In genomic region chr16:890217-890616, GRCh38 we compare ENCODE assay signal across 22 cellular contexts.
A peak's percentile ranks its signal among the peaks of the same experiment; 100 is the strongest.
DNase-seq lines count a peak whose midpoint lies in the region; ATAC-seq and TF ChIP-seq lines count a peak whose summit lies in the region.
"Had no signal": no experiment of that assay in that cellular context is flagged by ENCODE, and none has a peak within 500 bp of the region (broad histone marks: within the 10 kb centered on the region; RNA-seq: fewer than 3 reads in every experiment).

No MANE protein-coding gene starts in this region.

- no peak overlapping the region for H2BK12ac ChIP-seq in mesenchymal stem cell (ENCODE audit: low read length in 2 of 2)

- peak overlapping the region; percentile 9 for H2BK5ac ChIP-seq in mesenchymal stem cell (ENCODE audit: low read depth, low read length, poor library complexity, severe bottlenecking)

- H2BK120ac ChIP-seq in mesenchymal stem cell (ENCODE audit: low read depth, low read length), result no peak overlapping the region

- H3K36me3 ChIP-seq in BLaER1 (peaks cover 18% of the 10 kb centered on the region; the same call in 1 of the 2 replicates), HUES64 (ENCODE audit: insufficient read depth, low read length) (no peaks in the 10 kb centered on the region), heart left ventricle (peaks cover 0 to 19% (median 0%) of the 10 kb centered on the region in 9 donors), mesenchymal stem cell (ENCODE audit: control insufficient read depth in 1 of 2, insufficient read depth in 2 of 2, low read depth in 1 of 2, low read length in 2 of 2) (peaks cover 5 to 11% of the 10 kb centered on the region in 2 experiments)

- peak; percentile 22 to 85 (median 62) for ATAC-seq in heart left ventricle
- ATAC-seq: HepG2 had no signal

- H2AFZ ChIP-seq in mesenchymal stem cell (ENCODE audit: low read depth, low read length), result no peak overlapping the region

- H3K4me3 ChIP-seq in BLaER1 (no peak overlapping the region), HUES64 (ENCODE audit: low read length) (no peak overlapping the region), heart left ventricle (no peak overlapping the region), mesenchymal stem cell (ENCODE audit: insufficient read depth in 1 of 2, low read depth in 1 of 2, low read length in 2 of 2) (no peak overlapping the region)
- H3K4me3 ChIP-seq: SK-N-MC had no signal

- no peak overlapping the region for H2BK15ac ChIP-seq in mesenchymal stem cell (ENCODE audit: low read depth, poor library complexity, severe bottlenecking)

- no peaks in the 10 kb centered on the region for H3K79me1 ChIP-seq in mesenchymal stem cell (replicated peaks; ENCODE audit: low read length, poor library complexity, severe bottlenecking)

- no peak overlapping the region for H2AK5ac ChIP-seq in mesenchymal stem cell (ENCODE audit: low read length, severe bottlenecking)

- H3K9me3 ChIP-seq in BLaER1 (peaks cover 2% of the 10 kb centered on the region; the same call in 1 of the 2 replicates), HUES64 (ENCODE audit: insufficient read depth, low read depth, low read length) (no peaks in the 10 kb centered on the region), heart left ventricle (peaks cover 0 to 10% (median under 1%) of the 10 kb centered on the region in 12 donors), mesenchymal stem cell (ENCODE audit: control insufficient read depth, low read length) (peaks cover 6% of the 10 kb centered on the region)

- no peak for TF ChIP-seq POLR2A in heart left ventricle (IDR thresholded peaks at IDR 0.05)

- no peak overlapping the region for H3K9ac ChIP-seq in BLaER1
- peak overlapping the region; percentile 31; the same call in 1 of the 2 replicates for H3K9ac ChIP-seq in HUES64 (ENCODE audit: low read depth, low read length)
- no peak overlapping the region for H3K9ac ChIP-seq in mesenchymal stem cell (ENCODE audit: low read length)

- intact Hi-C loops in heart left ventricle (cut with DNase I), result loop anchor here in 1 of 10 donors (10.0 kb wide), 1 partner anchor 65 kb away; no protein-coding TSS in a partner anchor

- H3K14ac ChIP-seq in mesenchymal stem cell (ENCODE audit: low read length in 2 of 2), result no peak overlapping the region

- no peak overlapping the region for H3K18ac ChIP-seq in mesenchymal stem cell (ENCODE audit: low read depth in 1 of 2, low read length in 2 of 2)

- DNase-seq in heart left ventricle, result peak in 3 of 5 donors; percentile 15 to 74 (median 69)
- DNase-seq in mesenchymal stem cell, result no peak
- no peak for DNase-seq in superior temporal gyrus (ENCODE audit: extremely low spot score)
- no peak for DNase-seq in activated CD4-positive, alpha-beta T cell treated with anti-CD3 and anti-CD28 coated beads, Interleukin-2, amount 50 U/mL, for 1 hour
- no peak for DNase-seq in HPDE6-E6E7 (ENCODE audit: extremely low spot score)
- DNase-seq: DMS53, EL, GF-D8, KBM-7, MM.1S, NCI-H1092 treated with DMSO at 0.1 percent for 48 hours, NCI-H1436 treated with DMSO at 0.1 percent for 48 hours, NCI-H2029, NCI-H2171 treated with DMSO at 0.1 percent for 48 hours, NCI-H446, NCI-H526, SHP77, SW 1271 had no signal

- H3K4me2 ChIP-seq in BLaER1 (peak overlapping the region; percentile 77), mesenchymal stem cell (ENCODE audit: low read length, poor library complexity, severe bottlenecking) (no peak overlapping the region)

- H3K27me3 ChIP-seq in BLaER1, result no peaks in the 10 kb centered on the region
- H3K27me3 ChIP-seq in HUES64 (ENCODE audit: insufficient read depth, low read length), result no peaks in the 10 kb centered on the region
- no peaks in the 10 kb centered on the region for H3K27me3 ChIP-seq in heart left ventricle
- H3K27me3 ChIP-seq in mesenchymal stem cell (ENCODE audit: control insufficient read depth in 1 of 2, insufficient read depth in 1 of 2, low read length in 2 of 2), result no peaks in the 10 kb centered on the region

- no peak overlapping the region for H3K23ac ChIP-seq in mesenchymal stem cell (ENCODE audit: low read length in 2 of 2)

- no peak overlapping the region for H4K91ac ChIP-seq in mesenchymal stem cell (ENCODE audit: low read length)

- WGBS in HUES64, result 83% methylated on average over 15 of the region's 15 CpGs
- WGBS in heart left ventricle, 4 donors, result 64 to 83% (median 67%) methylated on average over 8 to 15 of the region's 15 CpGs
- WGBS in mesenchymal stem cell, result 72% methylated on average over 15 of the region's 15 CpGs

- no peak overlapping the region for H4K8ac ChIP-seq in mesenchymal stem cell (ENCODE audit: low read length)

- H3K27ac ChIP-seq in BLaER1 (no peak overlapping the region), HUES64 (ENCODE audit: low read depth, low read length) (no peak overlapping the region), heart left ventricle (no peak overlapping the region), mesenchymal stem cell (ENCODE audit: low read length, poor library complexity, severe bottlenecking) (no peak overlapping the region)
- H3K27ac ChIP-seq: SK-N-MC had no signal

- H4K20me1 ChIP-seq in BLaER1, result peaks cover 48% of the 10 kb centered on the region

- no peak for TF ChIP-seq CTCF in heart left ventricle (IDR thresholded peaks at IDR 0.05)

- H3K4ac ChIP-seq in mesenchymal stem cell (ENCODE audit: low read depth in 1 of 2, low read length in 2 of 2), result no peak overlapping the region

- H3K4me1 ChIP-seq in BLaER1 (peaks cover 25% of the 10 kb centered on the region), HUES64 (ENCODE audit: insufficient read depth, low read length) (peaks cover 14% of the 10 kb centered on the region), heart left ventricle (peaks cover 0 to 10% (median 0%) of the 10 kb centered on the region in 12 donors), mesenchymal stem cell (ENCODE audit: control insufficient read depth, insufficient read depth, low read depth, low read length) (no peaks in the 10 kb centered on the region)

Comparison
In these comparisons a context has a peak if more than half of its experiments do, and no peak if none do; other contexts are left out.
1. DNase-seq: peak in heart left ventricle (3 of 5); none in mesenchymal stem cell (single experiment), superior temporal gyrus (single experiment), activated CD4-positive, alpha-beta T cell treated with anti-CD3 and anti-CD28 coated beads, Interleukin-2, amount 50 U/mL, for 1 hour (single experiment) and HPDE6-E6E7 (single experiment).